In genomic region chr17:77423589-77424451, GRCh38 we compare ENCODE assay signal across 8 cellular contexts.
DNase-seq lines count a peak whose midpoint lies in the region; ATAC-seq and TF ChIP-seq lines count a peak whose summit lies in the region.

No MANE protein-coding gene starts in this region.

- H3K4me1 Mint-ChIP-seq in stimulated activated memory B cell treated with anti-CD40 and anti-IgM and Interleukin-4, amounts not matched to agents 10 μg/mL and 1 μg/mL and 100 μg/mL, for 72 hours = peaks cover 51% of the 10 kb centered on the region

- H3K36me3 Mint-ChIP-seq in stimulated activated memory B cell treated with anti-CD40 and anti-IgM and Interleukin-4, amounts not matched to agents 10 μg/mL and 1 μg/mL and 100 μg/mL, for 72 hours = no peaks in the 10 kb centered on the region

- no peak overlapping the region for H3K4me3 Mint-ChIP-seq in stimulated activated memory B cell treated with anti-CD40 and anti-IgM and Interleukin-4, amounts not matched to agents 10 μg/mL and 1 μg/mL and 100 μg/mL, for 72 hours

- peak overlapping the region; percentile 44 for H3K27ac Mint-ChIP-seq in stimulated activated memory B cell treated with anti-CD40 and anti-IgM and Interleukin-4, amounts not matched to agents 10 μg/mL and 1 μg/mL and 100 μg/mL, for 72 hours

- no peaks in the 10 kb centered on the region for H3K36me3 ChIP-seq in kidney epithelial cell (ENCODE audit: control insufficient read depth, insufficient read depth, low read length)

- no peaks in the 10 kb centered on the region for H3K9me3 Mint-ChIP-seq in stimulated activated memory B cell treated with anti-CD40 and anti-IgM and Interleukin-4, amounts not matched to agents 10 μg/mL and 1 μg/mL and 100 μg/mL, for 72 hours

- no peak for TF ChIP-seq CTCF in kidney epithelial cell (IDR thresholded peaks at IDR 0.05; ENCODE audit: insufficient read depth, low read length, poor library complexity, severe bottlenecking)

- no peaks in the 10 kb centered on the region for H3K27me3 ChIP-seq in kidney epithelial cell (ENCODE audit: control insufficient read depth, insufficient read depth, low read length)

- DNase-seq in HPDE6-E6E7 (ENCODE audit: extremely low spot score) = peak; percentile 76
- DNase-seq in brain pericyte (ENCODE audit: low read depth, low spot score) = peak; percentile 92
- peak; percentile 73 for DNase-seq in kidney epithelial cell (ENCODE audit: low read depth)
- DNase-seq in NCI-H1105 (lab: John Stamatoyannopoulos, UW) = no peak
- no peak for DNase-seq in NAMALWA (ENCODE audit: low spot score)
- no peak for DNase-seq in NCI-H748 treated with DMSO at 0.1 percent for 48 hours (lab: John Stamatoyannopoulos, UW)
- DNase-seq in SHP77 treated with DMSO at 0.1 percent for 48 hours (lab: John Stamatoyannopoulos, UW) = no peak

- H3K4me3 ChIP-seq in kidney epithelial cell (ENCODE audit: low read depth, low read length) = no peak overlapping the region

- no peak for ATAC-seq in stimulated activated memory B cell treated with anti-CD40 and anti-IgM and Interleukin-4, amounts not matched to agents 10 μg/mL and 1 μg/mL and 100 μg/mL, for 72 hours

- no peaks in the 10 kb centered on the region for H3K27me3 Mint-ChIP-seq in stimulated activated memory B cell treated with anti-CD40 and anti-IgM and Interleukin-4, amounts not matched to agents 10 μg/mL and 1 μg/mL and 100 μg/mL, for 72 hours

Comparison
In these comparisons a context has a peak if more than half of its experiments do, and no peak if none do; other contexts are left out.
1. DNase-seq: peak in HPDE6-E6E7 (single experiment), brain pericyte (single experiment) and kidney epithelial cell (single experiment); none in NCI-H1105 (single experiment), NAMALWA (single experiment), NCI-H748 treated with DMSO at 0.1 percent for 48 hours (single experiment) and SHP77 treated with DMSO at 0.1 percent for 48 hours (single experiment).